11 cellular contexts compared by ENCODE assay signal in genomic region chr19:34932494-34932893, GRCh38.
"Had no signal": no experiment of that assay in that cellular context is flagged by ENCODE, and none has a peak within 500 bp of the region (broad histone marks: within the 10 kb centered on the region; RNA-seq: fewer than 3 reads in every experiment).

No MANE protein-coding gene starts in this region.

- DNase-seq: GM23248, GOT3, H7, H9, HCEC 1CT, HFFc6 had no signal

- ATAC-seq: GM23338, HCT116 had no signal

- H3K4me3 Mint-ChIP-seq: GM23338, H9, HFFc6 had no signal

- H3K4me2 ChIP-seq: GM23338 had no signal

- H3K4me3 ChIP-seq: GM23248, GM23338, HAP-1 had no signal

- H3K27ac ChIP-seq: GM23248 had no signal

- H2AFZ ChIP-seq: GM23248, GM23338 had no signal

- H3K27ac Mint-ChIP-seq: GM23338, H9, HFFc6 had no signal

- H3K4me1 ChIP-seq: HAP-1 had no signal

- H3K9ac ChIP-seq: GM23248 had no signal

- H3K9me3 ChIP-seq: HAP-1 had no signal

- H3K9me3 Mint-ChIP-seq: GM23338, H9 had no signal

- FAIRE-seq: H1, H54 had no signal
